ENCODE assay signal across 11 cellular contexts in genomic region chr7:105800442-105800841, GRCh38.
DNase-seq lines count a peak whose midpoint lies in the region; ATAC-seq and TF ChIP-seq lines count a peak whose summit lies in the region.
"Had no signal": no experiment of that assay in that cellular context is flagged by ENCODE, and none has a peak within 500 bp of the region (broad histone marks: within the 10 kb centered on the region; RNA-seq: fewer than 3 reads in every experiment).

No MANE protein-coding gene starts in this region.

- DNase-seq in activated CD4-positive, alpha-beta memory T cell treated with anti-CD3 and anti-CD28 coated beads for 36 hours: peak; percentile 76
- no peak for DNase-seq in gastrocnemius medialis
- no peak for DNase-seq in G401 (ENCODE audit: low spot score)
- DNase-seq: mucosa of descending colon had no signal

- no peak overlapping the region for H3K4me3 ChIP-seq in BLaER1 treated with 17β-estradiol and CSF1 and Interleukin-3, amounts not matched to agents 10 nM and 100 nM
- H3K4me3 ChIP-seq in mesodermal cell (ENCODE audit: extremely low read depth, insufficient read depth, low read length, poor library complexity, severe bottlenecking) (no peak overlapping the region), gastrocnemius medialis (no peak overlapping the region)
- H3K4me3 ChIP-seq: mucosa of descending colon had no signal

- H3K27me3 Mint-ChIP-seq in activated CD4-positive, alpha-beta memory T cell treated with anti-CD3 and anti-CD28 coated beads for 36 hours: no peaks in the 10 kb centered on the region

- H3K4me1 ChIP-seq in BLaER1 treated with 17β-estradiol and CSF1 and Interleukin-3, amounts not matched to agents 10 nM and 100 nM: peaks cover 19 to 28% (median 24%) of the 10 kb centered on the region in 10 experiments
- H3K4me1 ChIP-seq in mesodermal cell (ENCODE audit: control insufficient read depth, insufficient read depth, low read length, poor library complexity, severe bottlenecking): peaks cover 69% of the 10 kb centered on the region
- H3K4me1 ChIP-seq in gastrocnemius medialis: no peaks in the 10 kb centered on the region

- POLR2A ChIA-PET in activated CD4-positive, alpha-beta memory T cell treated with anti-CD3 and anti-CD28 coated beads for 36 hours (lab: Charles Lee): interaction anchor here (1.6 kb wide), 1 partner anchor 34 kb away, joined by 8 read pairs; no protein-coding TSS in a partner anchor

- WGBS in mesodermal cell (ENCODE audit: insufficient coverage in 2 of 2), 2 experiments: 100% methylated on average over 1 of the region's 3 CpGs; no CpG with 5 or more reads in 1 of the 2 experiments

- CTCF ChIA-PET in activated CD4-positive, alpha-beta memory T cell treated with anti-CD3 and anti-CD28 coated beads for 36 hours (lab: Charles Lee): interaction anchor here (1.3 to 3.6 kb wide), 5 partner anchors 18 to 209 kb away, joined by 3 to 12 read pairs (median 9); no protein-coding TSS in a partner anchor

- TF ChIP-seq POLR2A in gastrocnemius medialis (IDR thresholded peaks at IDR 0.05): no peak

- H4K20me1 ChIP-seq in BLaER1 treated with 17β-estradiol and CSF1 and Interleukin-3, amounts not matched to agents 10 nM and 100 nM: peaks cover 0 to 10% (median 0%) of the 10 kb centered on the region in 11 experiments; a peak in 4 of 22 replicates

- H3K9ac ChIP-seq in BLaER1 treated with 17β-estradiol and CSF1 and Interleukin-3, amounts not matched to agents 10 nM and 100 nM: no peak overlapping the region
- H3K9ac ChIP-seq: KMS-11 had no signal

- no peaks in the 10 kb centered on the region for H3K27me3 ChIP-seq in BLaER1 treated with 17β-estradiol and CSF1 and Interleukin-3, amounts not matched to agents 10 nM and 100 nM
- no peaks in the 10 kb centered on the region for H3K27me3 ChIP-seq in gastrocnemius medialis

- H3K4me1 Mint-ChIP-seq in activated CD4-positive, alpha-beta memory T cell treated with anti-CD3 and anti-CD28 coated beads for 36 hours (ENCODE audit: low read depth): peaks cover 32% of the 10 kb centered on the region

- no peak overlapping the region for H3K27ac ChIP-seq in BLaER1 treated with 17β-estradiol and CSF1 and Interleukin-3, amounts not matched to agents 10 nM and 100 nM
- H3K27ac ChIP-seq in mesodermal cell (ENCODE audit: low read depth, low read length, severe bottlenecking) (peak overlapping the region; percentile 71), gastrocnemius medialis (no peak overlapping the region)
- H3K27ac ChIP-seq: KMS-11 had no signal

- no peaks in the 10 kb centered on the region for H3K9me3 Mint-ChIP-seq in activated CD4-positive, alpha-beta memory T cell treated with anti-CD3 and anti-CD28 coated beads for 36 hours

- in situ Hi-C loops in gastrocnemius medialis (cut with MboI; ENCODE audit: low sequenced_read_pairs in 4 of 4) (no loop called here), G401 (cut with HindIII; ENCODE audit: low sequenced_read_pairs) (no loop called here)

- H3K4me3 Mint-ChIP-seq in activated CD4-positive, alpha-beta memory T cell treated with anti-CD3 and anti-CD28 coated beads for 36 hours: no peak overlapping the region

- ATAC-seq in GM18907 (IDR thresholded peaks at IDR 0.05; ENCODE audit: unreplicated experiment): peak; percentile 52
- no peak for ATAC-seq in GM19455 (IDR thresholded peaks at IDR 0.05; ENCODE audit: unreplicated experiment)
- no peak for ATAC-seq in gastrocnemius medialis
- no peak for ATAC-seq in GM19035 (IDR thresholded peaks at IDR 0.05; ENCODE audit: unreplicated experiment)
- ATAC-seq: mucosa of descending colon, Panc1 had no signal

- no peak overlapping the region for H3K27ac Mint-ChIP-seq in activated CD4-positive, alpha-beta memory T cell treated with anti-CD3 and anti-CD28 coated beads for 36 hours

- H3K36me3 ChIP-seq in BLaER1 treated with 17β-estradiol and CSF1 and Interleukin-3, amounts not matched to agents 10 nM and 100 nM: peaks cover 0 to 9% (median 0%) of the 10 kb centered on the region in 11 experiments; a peak in 1 of 22 replicates
- H3K36me3 ChIP-seq in mesodermal cell (ENCODE audit: control insufficient read depth, insufficient read depth, low read length) (no peaks in the 10 kb centered on the region), gastrocnemius medialis (no peaks in the 10 kb centered on the region)

- H3K9me3 ChIP-seq in BLaER1 treated with 17β-estradiol and CSF1 and Interleukin-3, amounts not matched to agents 10 nM and 100 nM (replicated peaks in 1 of 11): no peaks in the 10 kb centered on the region
- H3K9me3 ChIP-seq in mesodermal cell (ENCODE audit: control insufficient read depth, low read length): no peaks in the 10 kb centered on the region
- H3K9me3 ChIP-seq in gastrocnemius medialis: no peaks in the 10 kb centered on the region
- H3K9me3 ChIP-seq: mucosa of descending colon had no signal

- no peak for TF ChIP-seq CTCF in gastrocnemius medialis (IDR thresholded peaks at IDR 0.05 in 4 of 5, conservative IDR thresholded peaks at IDR 0.05 in 1 of 5)

- no peaks in the 10 kb centered on the region for H3K36me3 Mint-ChIP-seq in activated CD4-positive, alpha-beta memory T cell treated with anti-CD3 and anti-CD28 coated beads for 36 hours

- peak overlapping the region; percentile 42 to 71 (median 56) for H3K4me2 ChIP-seq in BLaER1 treated with 17β-estradiol and CSF1 and Interleukin-3, amounts not matched to agents 10 nM and 100 nM
- H3K4me2 ChIP-seq: KMS-11 had no signal

- intact Hi-C loops in activated CD4-positive, alpha-beta memory T cell treated with anti-CD3 and anti-CD28 coated beads for 36 hours (cut with micrococcal nuclease): loop anchor here (1.0 kb wide), 2 partner anchors 9 to 209 kb away; no protein-coding TSS in a partner anchor
- intact Hi-C loops in gastrocnemius medialis (cut with DNase I; ENCODE audit: low total_unique reads): no loop called here
